Comparison of ENCODE assay signal across 2 cellular contexts in genomic region chr9:99103505-99103904, GRCh38.
TF ChIP-seq lines count a peak whose summit lies in the region.

No MANE protein-coding gene starts in this region.

TF ChIP-seq in A549, 52 proteins besides CTCF, POLR2A, EP300 and RAD21 (continued from another document):
- no peak for TF ChIP-seq ZNF302 (CRISPR knock-in tag; IDR thresholded peaks at IDR 0.05)
- TF ChIP-seq GATA3 (IDR thresholded peaks at IDR 0.05; ENCODE audit: borderline replicate concordance): no peak

TF ChIP-seq in IMR-90, 13 proteins besides CTCF, POLR2A, EP300 and RAD21 (continued from another document):
- TF ChIP-seq BHLHE40 (IDR thresholded peaks at IDR 0.05; ENCODE audit: low read depth, low read length) (no peak), RCOR1 (IDR thresholded peaks at IDR 0.05; ENCODE audit: insufficient replicate concordance, low read length) (no peak), SMC3 (IDR thresholded peaks at IDR 0.05; ENCODE audit: low read depth, low read length) (no peak), NFE2L2 (IDR thresholded peaks at IDR 0.05; ENCODE audit: low read depth, low read length) (no peak), MXI1 (IDR thresholded peaks at IDR 0.05; ENCODE audit: borderline replicate concordance, low read depth, low read length) (no peak), CEBPB (IDR thresholded peaks at IDR 0.05; ENCODE audit: low read depth, low read length) (no peak), FOS (IDR thresholded peaks at IDR 0.05; ENCODE audit: low read depth, low read length) (no peak), MAFK (IDR thresholded peaks at IDR 0.05; ENCODE audit: low read depth, low read length) (no peak), CHD1 (IDR thresholded peaks at IDR 0.05; ENCODE audit: low read depth, low read length) (no peak), MAZ (IDR thresholded peaks at IDR 0.05; ENCODE audit: borderline replicate concordance, low read depth, low read length) (no peak)
- TF ChIP-seq, protein P1, sequence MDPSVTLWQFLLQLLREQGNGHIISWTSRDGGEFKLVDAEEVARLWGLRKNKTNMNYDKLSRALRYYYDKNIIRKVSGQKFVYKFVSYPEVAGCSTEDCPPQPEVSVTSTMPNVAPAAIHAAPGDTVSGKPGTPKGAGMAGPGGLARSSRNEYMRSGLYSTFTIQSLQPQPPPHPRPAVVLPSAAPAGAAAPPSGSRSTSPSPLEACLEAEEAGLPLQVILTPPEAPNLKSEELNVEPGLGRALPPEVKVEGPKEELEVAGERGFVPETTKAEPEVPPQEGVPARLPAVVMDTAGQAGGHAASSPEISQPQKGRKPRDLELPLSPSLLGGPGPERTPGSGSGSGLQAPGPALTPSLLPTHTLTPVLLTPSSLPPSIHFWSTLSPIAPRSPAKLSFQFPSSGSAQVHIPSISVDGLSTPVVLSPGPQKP (IDR thresholded peaks at IDR 0.05; ENCODE audit: borderline replicate concordance, low read depth, low read length): no peak
- TF ChIP-seq, protein P2, sequence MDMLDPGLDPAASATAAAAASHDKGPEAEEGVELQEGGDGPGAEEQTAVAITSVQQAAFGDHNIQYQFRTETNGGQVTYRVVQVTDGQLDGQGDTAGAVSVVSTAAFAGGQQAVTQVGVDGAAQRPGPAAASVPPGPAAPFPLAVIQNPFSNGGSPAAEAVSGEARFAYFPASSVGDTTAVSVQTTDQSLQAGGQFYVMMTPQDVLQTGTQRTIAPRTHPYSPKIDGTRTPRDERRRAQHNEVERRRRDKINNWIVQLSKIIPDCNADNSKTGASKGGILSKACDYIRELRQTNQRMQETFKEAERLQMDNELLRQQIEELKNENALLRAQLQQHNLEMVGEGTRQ (IDR thresholded peaks at IDR 0.05; ENCODE audit: low read depth, low read length): no peak
